In the genomic region with DNA sequence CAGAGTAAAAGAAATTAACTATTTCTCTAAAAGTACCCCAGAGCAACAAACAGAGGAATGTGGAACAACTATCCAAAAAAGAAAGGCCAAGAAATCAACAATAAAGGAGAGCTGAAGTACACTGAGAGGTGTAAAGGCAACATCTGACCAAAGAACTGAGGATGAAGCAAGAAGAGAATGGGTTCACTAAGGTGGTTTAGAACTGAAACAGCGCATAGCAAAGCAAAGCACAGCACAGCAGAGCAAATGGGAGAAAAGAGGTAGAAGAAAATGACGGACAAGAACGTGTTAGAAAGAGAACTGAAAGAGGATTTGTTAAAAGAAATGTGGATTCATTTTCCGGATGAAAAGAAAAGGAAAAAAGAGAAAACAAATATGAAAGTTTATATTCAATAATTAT, we compare ENCODE assay signal across 21 cellular contexts. TPM values are rescaled to one million over a fixed set of nuclear protein-coding genes. Genes with fewer than 3 reads are reported as not detected.
DNase-seq lines count a peak whose midpoint lies in the region; ATAC-seq, FAIRE-seq and TF ChIP-seq lines count a peak whose summit lies in the region.
"Had no signal": no experiment of that assay in that cellular context is flagged by ENCODE, and none has a peak within 500 bp of the region (broad histone marks: within the 10 kb centered on the region; RNA-seq: fewer than 3 reads in every experiment).

No MANE protein-coding gene starts in this region.

- no peaks in the 10 kb centered on the region for H3K9me3 ChIP-seq in K562 (replicated peaks; ENCODE audit: control insufficient read depth, insufficient read depth, low read depth, low read length)

- no peaks in the 10 kb centered on the region for H4K20me1 ChIP-seq in K562 (replicated peaks; ENCODE audit: control insufficient read depth, insufficient read depth, low read length)

- TF ChIP-seq EP300 in K562 (IDR thresholded peaks at IDR 0.05; ENCODE audit: low read length): no peak

- H3K4me1 ChIP-seq in K562 (replicated peaks in 1 of 2; ENCODE audit: control insufficient read depth in 2 of 2, insufficient read depth in 2 of 2, low read length in 2 of 2): no peaks in the 10 kb centered on the region

- BruUV-seq in K562 (replicated peaks; lab: Mats Ljungman, UMichigan): no TSS peak

- H3K27me3 ChIP-seq in K562 (ENCODE audit: control insufficient read depth in 2 of 2, insufficient read depth in 2 of 2, low read length in 2 of 2): no peaks in the 10 kb centered on the region

- H3K4me1 Mint-ChIP-seq in activated CD8-positive, alpha-beta memory T cell treated with anti-CD3 and anti-CD28 coated beads, Interleukin-2, amount 10 ng/mL, durations not matched to agents 7 days and 5 days: peaks cover 8% of the 10 kb centered on the region
- peaks cover 8% of the 10 kb centered on the region for H3K4me1 Mint-ChIP-seq in stimulated activated memory B cell treated with anti-CD40 and anti-IgM and Interleukin-4, amounts not matched to agents 10 μg/mL and 1 μg/mL and 100 μg/mL, for 72 hours

- ATAC-seq in activated CD8-positive, alpha-beta memory T cell treated with anti-CD3 and anti-CD28 coated beads, Interleukin-2, amount 10 ng/mL, durations not matched to agents 7 days and 5 days: no peak
- ATAC-seq in HG02870 (IDR thresholded peaks at IDR 0.05; ENCODE audit: unreplicated experiment) (peak; percentile 51), K562 (no peak)
- ATAC-seq in stimulated activated memory B cell treated with anti-CD40 and anti-IgM and Interleukin-4, amounts not matched to agents 10 μg/mL and 1 μg/mL and 100 μg/mL, for 72 hours: no peak
- ATAC-seq: stimulated activated effector memory CD8-positive, alpha-beta T cell treated with anti-CD3 and anti-CD28 coated beads, Interleukin-12 subunit alpha, Interleukin-12 subunit beta, amount 100 ng/mL, for 72 hours had no signal

- DNase-seq in activated CD8-positive, alpha-beta memory T cell treated with anti-CD3 and anti-CD28 coated beads, Interleukin-2, amount 10 ng/mL, durations not matched to agents 7 days and 5 days: no peak
- DNase-seq in activated CD8-positive, alpha-beta memory T cell treated with anti-CD3 and anti-CD28 coated beads, Interleukin-2, amount 50 U/mL, for 4 hours: no peak
- DNase-seq in K562 (ENCODE audit: extremely low read depth in 1 of 4, low spot score in 3 of 4) (no peak), NCI-H1930 (lab: John Stamatoyannopoulos, UW) (no peak), SHP77 treated with DMSO at 0.1 percent for 48 hours (lab: John Stamatoyannopoulos, UW) (no peak), coronary artery (ENCODE audit: low spot score) (no peak)
- DNase-seq: activated CD4-positive, CD25-positive, alpha-beta regulatory T cell treated with anti-CD3 and anti-CD28 coated beads, Interleukin-2, amount 50 U/mL, for 72 hours; activated gamma-delta T cell treated with Interleukin-2 at 50 U/mL for 16 hours; aorta; DMS 273 treated with DMSO at 0.1 percent for 48 hours; GF-D8; GOT3; kidney glomerular epithelial cell; MV-4-11; NCI-H187 treated with DMSO at 0.1 percent for 48 hours; SHP77 had no signal

- POLR2A ChIA-PET in K562 (lab: Yijun Ruan, JAX): no interaction called here

- H3K27me3 Mint-ChIP-seq in activated CD8-positive, alpha-beta memory T cell treated with anti-CD3 and anti-CD28 coated beads, Interleukin-2, amount 10 ng/mL, durations not matched to agents 7 days and 5 days: no peaks in the 10 kb centered on the region
- H3K27me3 Mint-ChIP-seq in stimulated activated memory B cell treated with anti-CD40 and anti-IgM and Interleukin-4, amounts not matched to agents 10 μg/mL and 1 μg/mL and 100 μg/mL, for 72 hours: no peaks in the 10 kb centered on the region

- H3K4me3 ChIP-seq in K562 (no peak overlapping the region), coronary artery (no peak overlapping the region)

- no peak overlapping the region for H3K9ac ChIP-seq in K562 (ENCODE audit: insufficient read depth in 1 of 2, low read depth in 2 of 2, low read length in 2 of 2)

- TF ChIP-seq POLR2A in K562 (conservative IDR thresholded peaks at IDR 0.05): no peak

- H3K4me3 Mint-ChIP-seq in activated CD8-positive, alpha-beta memory T cell treated with anti-CD3 and anti-CD28 coated beads, Interleukin-2, amount 10 ng/mL, durations not matched to agents 7 days and 5 days: no peak overlapping the region
- no peak overlapping the region for H3K4me3 Mint-ChIP-seq in stimulated activated memory B cell treated with anti-CD40 and anti-IgM and Interleukin-4, amounts not matched to agents 10 μg/mL and 1 μg/mL and 100 μg/mL, for 72 hours
- H3K4me3 Mint-ChIP-seq: CD14-positive monocyte; nephron; stimulated activated effector memory CD8-positive, alpha-beta T cell treated with anti-CD3 and anti-CD28 coated beads, Interleukin-12 subunit alpha, Interleukin-12 subunit beta, amount 100 ng/mL, for 72 hours had no signal

- TF ChIP-seq CTCF in K562 (IDR thresholded peaks at IDR 0.05 in 2 of 3, conservative IDR thresholded peaks at IDR 0.05 in 1 of 3; ENCODE audit: insufficient read depth in 2 of 3, low read depth in 1 of 3, low read length in 3 of 3) (no peak), coronary artery (IDR thresholded peaks at IDR 0.05) (no peak)

- no peak overlapping the region for H3K27ac ChIP-seq in K562 (ENCODE audit: extremely low read depth, low read depth, low read length)
- H3K27ac ChIP-seq in coronary artery: no peak overlapping the region

- H3K27ac Mint-ChIP-seq in activated CD8-positive, alpha-beta memory T cell treated with anti-CD3 and anti-CD28 coated beads, Interleukin-2, amount 10 ng/mL, durations not matched to agents 7 days and 5 days: peak overlapping the region; percentile 35
- H3K27ac Mint-ChIP-seq in stimulated activated memory B cell treated with anti-CD40 and anti-IgM and Interleukin-4, amounts not matched to agents 10 μg/mL and 1 μg/mL and 100 μg/mL, for 72 hours: peak overlapping the region; percentile 10
- H3K27ac Mint-ChIP-seq: stimulated activated effector memory CD8-positive, alpha-beta T cell treated with anti-CD3 and anti-CD28 coated beads, Interleukin-12 subunit alpha, Interleukin-12 subunit beta, amount 100 ng/mL, for 72 hours had no signal

- CTCF ChIA-PET in activated CD8-positive, alpha-beta memory T cell treated with anti-CD3 and anti-CD28 coated beads, Interleukin-2, amount 10 ng/mL, durations not matched to agents 7 days and 5 days (lab: Charles Lee): no interaction called here
- CTCF ChIA-PET in K562 (lab: Yijun Ruan, JAX; ENCODE audit: low intra/inter-chr PET ratio): no interaction called here

- 96% methylated on average over 3 of the region's 4 CpGs for WGBS in K562 (ENCODE audit: insufficient coverage, low coverage, missing lambda C conversion rate)

- intact Hi-C loops in K562 (cut with micrococcal nuclease): no loop called here

- H3K9me3 Mint-ChIP-seq in activated CD8-positive, alpha-beta memory T cell treated with anti-CD3 and anti-CD28 coated beads, Interleukin-2, amount 10 ng/mL, durations not matched to agents 7 days and 5 days (ENCODE audit: low read depth): no peaks in the 10 kb centered on the region
- H3K9me3 Mint-ChIP-seq in stimulated activated memory B cell treated with anti-CD40 and anti-IgM and Interleukin-4, amounts not matched to agents 10 μg/mL and 1 μg/mL and 100 μg/mL, for 72 hours: no peaks in the 10 kb centered on the region
- H3K9me3 Mint-ChIP-seq: nephron; stimulated activated effector memory CD8-positive, alpha-beta T cell treated with anti-CD3 and anti-CD28 coated beads, Interleukin-12 subunit alpha, Interleukin-12 subunit beta, amount 100 ng/mL, for 72 hours had no signal

- no peaks in the 10 kb centered on the region for H3K36me3 ChIP-seq in K562 (ENCODE audit: control insufficient read depth, insufficient read depth, low read length)

- H2AFZ ChIP-seq in K562 (ENCODE audit: low read depth, low read length): 0 out of 2 replicates have a peak overlapping the region, but pooled peaks have one; percentile 39

- H3K4me2 ChIP-seq in K562 (ENCODE audit: insufficient read depth, low read length): no peak overlapping the region

- in situ Hi-C loops in K562 (cut with MboI): no loop called here

- FAIRE-seq in K562 (lab: Jason Lieb, UNC): no peak

- H3K36me3 Mint-ChIP-seq in activated CD8-positive, alpha-beta memory T cell treated with anti-CD3 and anti-CD28 coated beads, Interleukin-2, amount 10 ng/mL, durations not matched to agents 7 days and 5 days: peaks cover 8% of the 10 kb centered on the region
- H3K36me3 Mint-ChIP-seq in stimulated activated memory B cell treated with anti-CD40 and anti-IgM and Interleukin-4, amounts not matched to agents 10 μg/mL and 1 μg/mL and 100 μg/mL, for 72 hours: peaks cover 10% of the 10 kb centered on the region
- H3K36me3 Mint-ChIP-seq: CD14-positive monocyte had no signal

- H3K79me2 ChIP-seq in K562 (ENCODE audit: control insufficient read depth, insufficient read depth, low read length): no peaks in the 10 kb centered on the region

- H3K9me1 ChIP-seq in K562 (ENCODE audit: control insufficient read depth, insufficient read depth, low read length): no peaks in the 10 kb centered on the region

- TF ChIP-seq RAD21 in K562 (CRISPR knock-in tag; conservative IDR thresholded peaks at IDR 0.05 in 1 of 2, IDR thresholded peaks at IDR 0.05 in 1 of 2): no peak

RNA-seq across cellular contexts. Expression of a gene that starts 25.8 kb away (rescaled TPM):
- 10 to 100 TPM in 1 of 2 experiments, 1 to 10 TPM in 1; 9.1 to 11.5 TPM for total RNA-seq in activated CD8-positive, alpha-beta memory T cell treated with anti-CD3 and anti-CD28 coated beads, Interleukin-2, amount 10 ng/mL, durations not matched to agents 7 days and 5 days
- 11.5 and 17.9 TPM in 2 replicates for total RNA-seq in K562 (2011; cell fraction: chromatin; rRNA removed; ENCODE audit: low replicate concordance)
- total RNA-seq in K562 (2011; cell fraction: nucleolus; rRNA removed): 3.5 and 4.7 TPM in 2 replicates
- 7.8 and 16.4 TPM in 2 replicates for total RNA-seq in K562 (2011; cell fraction: nucleoplasm; rRNA removed)
- 0.86 and 2.4 TPM in 2 replicates for total RNA-seq in K562 (2014; rRNA removed)
- 3.3 and 3.9 TPM in 2 replicates for total RNA-seq in K562 (2014; rRNA removed; fragmentation: Illumina TruSeq; extraction: Trizol)
- total RNA-seq in K562 (2015; rRNA removed; fragmentation: Illumina TruSeq; extraction: Trizol): 2.0 and 2.1 TPM in 2 replicates
- total RNA-seq in K562 (2021): 4.9 and 5.2 TPM in 2 replicates
- polyA plus RNA-seq in K562 (2011; rRNA removed): 3.9 and 5.7 TPM in 2 replicates
- polyA plus RNA-seq in K562 (2011; cell fraction: cytosol; rRNA removed): 2.6 and 3.3 TPM in 2 replicates
- 9.5 TPM in 2 replicates for polyA plus RNA-seq in K562 (2011; cell fraction: nucleus; rRNA removed)
- polyA plus RNA-seq in K562 (2012): 1.5 and 3.3 TPM in 2 replicates
- 2.7 TPM in 2 replicates for polyA plus RNA-seq in K562 (2014; fragmentation: Illumina TruSeq; extraction: Trizol)
- 1 to 10 TPM; 1.4 TPM for polyA plus RNA-seq in K562 (2014; fragmentation: Nextera tagmentation; extraction: Ambion mirVana)
- polyA plus RNA-seq in K562 (2014; rRNA removed): 1.4 and 1.5 TPM in 2 replicates
- 33.2 and 42.7 TPM in 2 replicates for polyA minus RNA-seq in K562 (2011; rRNA and poly(A)+ RNA removed)
- polyA minus RNA-seq in K562 (2011; cell fraction: cytosol; rRNA and poly(A)+ RNA removed): 2.3 and 5.9 TPM in 2 replicates
- polyA minus RNA-seq in K562 (2011; cell fraction: nucleus; rRNA and poly(A)+ RNA removed): 17.6 and 25.2 TPM in 2 replicates
